In genomic region chr4:177446571-177446970, GRCh38 we compare ENCODE assay signal across 2 cellular contexts.
TF ChIP-seq lines count a peak whose summit lies in the region.

No MANE protein-coding gene starts in this region.

TF ChIP-seq in IMR-90, 13 proteins besides CTCF, POLR2A, EP300 and RAD21:
- no peak for TF ChIP-seq MXI1 (IDR thresholded peaks at IDR 0.05; ENCODE audit: borderline replicate concordance, low read depth, low read length)
- TF ChIP-seq NFE2L2 (IDR thresholded peaks at IDR 0.05; ENCODE audit: low read depth, low read length), result no peak
- no peak for TF ChIP-seq CHD1 (IDR thresholded peaks at IDR 0.05; ENCODE audit: low read depth, low read length)
- no peak for TF ChIP-seq ELK1 (IDR thresholded peaks at IDR 0.05; ENCODE audit: borderline replicate concordance, low read depth, low read length)
- TF ChIP-seq BHLHE40 (IDR thresholded peaks at IDR 0.05; ENCODE audit: low read depth, low read length), result no peak
- TF ChIP-seq FOS (IDR thresholded peaks at IDR 0.05; ENCODE audit: low read depth, low read length), result no peak
- no peak for TF ChIP-seq CEBPB (IDR thresholded peaks at IDR 0.05; ENCODE audit: low read depth, low read length)
- TF ChIP-seq RFX5 (IDR thresholded peaks at IDR 0.05; ENCODE audit: low read depth, low read length), result no peak
- TF ChIP-seq SMC3 (IDR thresholded peaks at IDR 0.05; ENCODE audit: low read depth, low read length), result no peak
- no peak for TF ChIP-seq MAZ (IDR thresholded peaks at IDR 0.05; ENCODE audit: borderline replicate concordance, low read depth, low read length)
- TF ChIP-seq MAFK (IDR thresholded peaks at IDR 0.05; ENCODE audit: low read depth, low read length), result no peak
- TF ChIP-seq RCOR1 (IDR thresholded peaks at IDR 0.05; ENCODE audit: insufficient replicate concordance, low read length), result no peak
- TF ChIP-seq USF2 (IDR thresholded peaks at IDR 0.05; ENCODE audit: low read depth, low read length), result no peak

TF ChIP-seq in neural cell, 6 proteins besides CTCF, POLR2A, EP300 and RAD21:
- no peak for TF ChIP-seq POLR2AphosphoS5 (IDR thresholded peaks at IDR 0.05)
- TF ChIP-seq REST (IDR thresholded peaks at IDR 0.05; ENCODE audit: borderline replicate concordance), result no peak
- TF ChIP-seq EZH2 (IDR thresholded peaks at IDR 0.05; ENCODE audit: borderline replicate concordance, insufficient read depth, low read length, poor library complexity, severe bottlenecking), result no peak
- TF ChIP-seq MXI1 (conservative IDR thresholded peaks at IDR 0.05; ENCODE audit: poor library complexity, severe bottlenecking), result no peak
- no peak for TF ChIP-seq TAF1 (IDR thresholded peaks at IDR 0.05; ENCODE audit: low read depth)
- no peak for TF ChIP-seq SMC3 (conservative IDR thresholded peaks at IDR 0.05; ENCODE audit: poor library complexity)
TF ChIP-seq in neural cell: peak in this region for 0.
